27 cellular contexts compared by ENCODE assay signal in genomic region chr22:34866081-34866480, GRCh38.
"Had no signal": no experiment of that assay in that cellular context is flagged by ENCODE, and none has a peak within 500 bp of the region (broad histone marks: within the 10 kb centered on the region; RNA-seq: fewer than 3 reads in every experiment).

No MANE protein-coding gene starts in this region.

- H3K36me3 ChIP-seq: adrenal gland, breast epithelium, gastrocnemius medialis, heart left ventricle had no signal

- DNase-seq: activated CD4-positive, alpha-beta memory T cell treated with anti-CD3 and anti-CD28 coated beads for 36 hours; activated CD4-positive, alpha-beta T cell treated with anti-CD3 and anti-CD28 coated beads for 36 hours; activated CD4-positive, alpha-beta T cell treated with anti-CD3 and anti-CD28 coated beads, Interleukin-2, amount 10 ng/mL, durations not matched to agents 24 days and 14 days; activated CD4-positive, CD25-positive, alpha-beta regulatory T cell; activated CD4-positive, CD25-positive, alpha-beta regulatory T cell treated with anti-CD3 and anti-CD28 coated beads, Interleukin-2, amount 50 U/mL, for 72 hours; activated CD8-positive, alpha-beta memory T cell treated with anti-CD3 and anti-CD28 coated beads, Interleukin-2, amount 10 ng/mL, durations not matched to agents 7 days and 5 days; activated CD8-positive, alpha-beta memory T cell treated with anti-CD3 and anti-CD28 coated beads, Interleukin-2, amount 50 U/mL, for 4 hours; activated CD8-positive, alpha-beta T cell treated with anti-CD3 and anti-CD28 coated beads, Interleukin-2, amount 10 ng/mL, durations not matched to agents 7 days and 5 days; activated effector memory CD4-positive, alpha-beta T cell treated with anti-CD3 and anti-CD28 coated beads, Interleukin-2, amount 50 U/mL, for 16 hours; activated naive CD4-positive, alpha-beta T cell treated with anti-CD3 and anti-CD28 coated beads for 36 hours; activated naive CD8-positive, alpha-beta T cell treated with anti-CD3 and anti-CD28 coated beads for 36 hours; activated naive CD8-positive, alpha-beta T cell treated with anti-CD3 and anti-CD28 coated beads, Interleukin-2, amount 50 U/mL, for 24 hours; activated T-cell treated with anti-CD3 and anti-CD28 coated beads, Interleukin-2, amount 50 U/mL, for 1 hour; activated T-cell treated with anti-CD3 and anti-CD28 coated beads, Interleukin-2, amount 50 U/mL, for 48 hours; adrenal gland; amygdala; aorta; dorsolateral prefrontal cortex; effector memory CD4-positive, alpha-beta T cell; endodermal cell; gastrocnemius medialis; glutamatergic neuron; heart left ventricle; T-helper 2 cell had no signal

- H3K4me1 ChIP-seq: adrenal gland, breast epithelium, foreskin keratinocyte, gastrocnemius medialis, heart left ventricle had no signal

- H3K27ac ChIP-seq: adrenal gland, breast epithelium, coronary artery, dorsolateral prefrontal cortex, foreskin keratinocyte, gastrocnemius medialis, heart left ventricle had no signal

- H3K4me3 ChIP-seq: adrenal gland, breast epithelium, coronary artery, dorsolateral prefrontal cortex, gastrocnemius medialis, heart left ventricle had no signal

- ATAC-seq: activated CD4-positive, alpha-beta T cell treated with anti-CD3 and anti-CD28 coated beads for 36 hours; activated CD8-positive, alpha-beta memory T cell treated with anti-CD3 and anti-CD28 coated beads, Interleukin-2, amount 10 ng/mL, durations not matched to agents 7 days and 5 days; activated CD8-positive, alpha-beta T cell treated with anti-CD3 and anti-CD28 coated beads, Interleukin-2, amount 10 ng/mL, durations not matched to agents 7 days and 5 days; activated naive CD8-positive, alpha-beta T cell treated with anti-CD3 and anti-CD28 coated beads, Interleukin-2, amount 50 U/mL, for 24 hours; gastrocnemius medialis had no signal

- H3K9me3 ChIP-seq: adrenal gland, breast epithelium, gastrocnemius medialis, heart left ventricle had no signal

- H3K27me3 ChIP-seq: adrenal gland, breast epithelium, foreskin keratinocyte, gastrocnemius medialis had no signal
